ENCODE assay signal across 1 cellular context in genomic region chr20:17568972-17569471, GRCh38.
TF ChIP-seq lines count a peak whose summit lies in the region.

No MANE protein-coding gene starts in this region.

TF ChIP-seq in HepG2, 621 proteins besides CTCF, POLR2A, EP300 and RAD21 (continued from another document and continues in another):
- TF ChIP-seq, protein P1, sequence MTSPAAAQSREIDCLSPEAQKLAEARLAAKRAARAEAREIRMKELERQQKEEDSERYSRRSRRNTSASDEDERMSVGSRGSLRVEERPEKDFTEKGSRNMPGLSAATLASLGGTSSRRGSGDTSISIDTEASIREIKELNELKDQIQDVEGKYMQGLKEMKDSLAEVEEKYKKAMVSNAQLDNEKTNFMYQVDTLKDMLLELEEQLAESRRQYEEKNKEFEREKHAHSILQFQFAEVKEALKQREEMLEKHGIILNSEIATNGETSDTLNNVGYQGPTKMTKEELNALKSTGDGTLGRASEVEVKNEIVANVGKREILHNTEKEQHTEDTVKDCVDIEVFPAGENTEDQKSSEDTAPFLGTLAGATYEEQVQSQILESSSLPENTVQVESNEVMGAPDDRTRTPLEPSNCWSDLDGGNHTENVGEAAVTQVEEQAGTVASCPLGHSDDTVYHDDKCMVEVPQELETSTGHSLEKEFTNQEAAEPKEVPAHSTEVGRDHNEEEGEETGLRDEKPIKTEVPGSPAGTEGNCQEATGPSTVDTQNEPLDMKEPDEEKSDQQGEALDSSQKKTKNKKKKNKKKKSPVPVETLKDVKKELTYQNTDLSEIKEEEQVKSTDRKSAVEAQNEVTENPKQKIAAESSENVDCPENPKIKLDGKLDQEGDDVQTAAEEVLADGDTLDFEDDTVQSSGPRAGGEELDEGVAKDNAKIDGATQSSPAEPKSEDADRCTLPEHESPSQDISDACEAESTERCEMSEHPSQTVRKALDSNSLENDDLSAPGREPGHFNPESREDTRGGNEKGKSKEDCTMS (CRISPR knock-in tag; conservative IDR thresholded peaks at IDR 0.05) = no peak
- TF ChIP-seq NRL (CRISPR knock-in tag; IDR thresholded peaks at IDR 0.05; ENCODE audit: borderline replicate concordance) (0 out of 2 replicates have a peak, but pooled peaks have one; percentile 60), SMYD3 (CRISPR knock-in tag; IDR thresholded peaks at IDR 0.05) (no peak), ZNF878 (CRISPR knock-in tag; IDR thresholded peaks at IDR 0.05) (no peak), HMG20B (CRISPR knock-in tag; conservative IDR thresholded peaks at IDR 0.05) (peak; percentile 36; the same call in 1 of the 2 replicates), FIP1L1 (IDR thresholded peaks at IDR 0.05; ENCODE audit: borderline replicate concordance, insufficient read depth, low read depth, low read length) (no peak), ZNF30 (CRISPR knock-in tag; IDR thresholded peaks at IDR 0.05) (no peak), MED1 (CRISPR knock-in tag; IDR thresholded peaks at IDR 0.05) (peak; percentile 61), ERF (CRISPR knock-in tag; IDR thresholded peaks at IDR 0.05) (peak; percentile 61), ZNF256 (CRISPR knock-in tag; conservative IDR thresholded peaks at IDR 0.05) (peak; percentile 78; the same call in 1 of the 2 replicates), ZNF644 (CRISPR knock-in tag; IDR thresholded peaks at IDR 0.05; ENCODE audit: low read depth) (no peak), ZNF713 (CRISPR knock-in tag; IDR thresholded peaks at IDR 0.05) (no peak), CREBL2 (CRISPR knock-in tag; IDR thresholded peaks at IDR 0.05; ENCODE audit: borderline replicate concordance) (no peak), ZBTB14 (CRISPR knock-in tag; IDR thresholded peaks at IDR 0.05) (0 out of 2 replicates have a peak, but pooled peaks have one; percentile 61), ZNF124 (CRISPR knock-in tag; IDR thresholded peaks at IDR 0.05) (no peak), THYN1 (CRISPR knock-in tag; IDR thresholded peaks at IDR 0.05; ENCODE audit: borderline replicate concordance, low read depth) (no peak), POLR2AphosphoS5 (IDR thresholded peaks at IDR 0.05; ENCODE audit: low read depth, low read length) (no peak), ZNF329 (CRISPR knock-in tag; IDR thresholded peaks at IDR 0.05; ENCODE audit: low read depth) (no peak), SRSF9 (IDR thresholded peaks at IDR 0.05; ENCODE audit: borderline replicate concordance, insufficient read depth, low read depth, low read length, poor library complexity, severe bottlenecking) (no peak), ZFP1 (CRISPR knock-in tag; IDR thresholded peaks at IDR 0.05) (no peak), ZSCAN25 (CRISPR knock-in tag; IDR thresholded peaks at IDR 0.05) (peak; percentile 93), RELA (CRISPR knock-in tag; IDR thresholded peaks at IDR 0.05) (0 out of 2 replicates have a peak, but pooled peaks have one; percentile 23), GABPA (IDR thresholded peaks at IDR 0.05; ENCODE audit: low read depth, low read length) (no peak), GABPA (CRISPR knock-in tag; IDR thresholded peaks at IDR 0.05; ENCODE audit: low read depth) (no peak), ZNF569 (CRISPR knock-in tag; IDR thresholded peaks at IDR 0.05; ENCODE audit: borderline replicate concordance) (no peak), ZFP37 (CRISPR knock-in tag; IDR thresholded peaks at IDR 0.05; ENCODE audit: borderline replicate concordance) (peak; percentile 84; the same call in 1 of the 2 replicates), RXRA (CRISPR knock-in tag; IDR thresholded peaks at IDR 0.05) (peak; percentile 57; the same call in 1 of the 2 replicates), KMT2A (CRISPR knock-in tag; IDR thresholded peaks at IDR 0.05) (peak; percentile 74), FOXO4 (CRISPR knock-in tag; conservative IDR thresholded peaks at IDR 0.05) (no peak), PPARG (CRISPR knock-in tag; conservative IDR thresholded peaks at IDR 0.05) (0 out of 2 replicates have a peak, but pooled peaks have one; percentile 37), ZNF780A (CRISPR knock-in tag; IDR thresholded peaks at IDR 0.05) (no peak), RERE (CRISPR knock-in tag; IDR thresholded peaks at IDR 0.05; ENCODE audit: low read depth) (no peak), CENPT (CRISPR knock-in tag; IDR thresholded peaks at IDR 0.05; ENCODE audit: low read depth) (no peak), ZNF670 (CRISPR knock-in tag; IDR thresholded peaks at IDR 0.05; ENCODE audit: borderline replicate concordance) (no peak), MBD4 (IDR thresholded peaks at IDR 0.05; ENCODE audit: borderline replicate concordance, low read length) (no peak), ZZZ3 (CRISPR knock-in tag; IDR thresholded peaks at IDR 0.05; ENCODE audit: borderline replicate concordance) (no peak), ZNF724P (CRISPR knock-in tag; IDR thresholded peaks at IDR 0.05; ENCODE audit: borderline replicate concordance) (no peak), ATF1 (CRISPR knock-in tag; IDR thresholded peaks at IDR 0.05) (no peak), ASH2L (IDR thresholded peaks at IDR 0.05; ENCODE audit: insufficient read length, low read depth, low read length) (no peak), HOXA7 (CRISPR knock-in tag; IDR thresholded peaks at IDR 0.05) (no peak), SUZ12 (IDR thresholded peaks at IDR 0.05; ENCODE audit: low read depth, low read length) (no peak), HDAC2 (CRISPR knock-in tag; IDR thresholded peaks at IDR 0.05) (peak; percentile 64)
- TF ChIP-seq, protein P2, sequence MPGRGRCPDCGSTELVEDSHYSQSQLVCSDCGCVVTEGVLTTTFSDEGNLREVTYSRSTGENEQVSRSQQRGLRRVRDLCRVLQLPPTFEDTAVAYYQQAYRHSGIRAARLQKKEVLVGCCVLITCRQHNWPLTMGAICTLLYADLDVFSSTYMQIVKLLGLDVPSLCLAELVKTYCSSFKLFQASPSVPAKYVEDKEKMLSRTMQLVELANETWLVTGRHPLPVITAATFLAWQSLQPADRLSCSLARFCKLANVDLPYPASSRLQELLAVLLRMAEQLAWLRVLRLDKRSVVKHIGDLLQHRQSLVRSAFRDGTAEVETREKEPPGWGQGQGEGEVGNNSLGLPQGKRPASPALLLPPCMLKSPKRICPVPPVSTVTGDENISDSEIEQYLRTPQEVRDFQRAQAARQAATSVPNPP (CRISPR knock-in tag; IDR thresholded peaks at IDR 0.05) = no peak
- TF ChIP-seq, protein P3, sequence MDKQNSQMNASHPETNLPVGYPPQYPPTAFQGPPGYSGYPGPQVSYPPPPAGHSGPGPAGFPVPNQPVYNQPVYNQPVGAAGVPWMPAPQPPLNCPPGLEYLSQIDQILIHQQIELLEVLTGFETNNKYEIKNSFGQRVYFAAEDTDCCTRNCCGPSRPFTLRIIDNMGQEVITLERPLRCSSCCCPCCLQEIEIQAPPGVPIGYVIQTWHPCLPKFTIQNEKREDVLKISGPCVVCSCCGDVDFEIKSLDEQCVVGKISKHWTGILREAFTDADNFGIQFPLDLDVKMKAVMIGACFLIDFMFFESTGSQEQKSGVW (CRISPR knock-in tag; IDR thresholded peaks at IDR 0.05; ENCODE audit: borderline replicate concordance) = no peak
- TF ChIP-seq, protein P4, sequence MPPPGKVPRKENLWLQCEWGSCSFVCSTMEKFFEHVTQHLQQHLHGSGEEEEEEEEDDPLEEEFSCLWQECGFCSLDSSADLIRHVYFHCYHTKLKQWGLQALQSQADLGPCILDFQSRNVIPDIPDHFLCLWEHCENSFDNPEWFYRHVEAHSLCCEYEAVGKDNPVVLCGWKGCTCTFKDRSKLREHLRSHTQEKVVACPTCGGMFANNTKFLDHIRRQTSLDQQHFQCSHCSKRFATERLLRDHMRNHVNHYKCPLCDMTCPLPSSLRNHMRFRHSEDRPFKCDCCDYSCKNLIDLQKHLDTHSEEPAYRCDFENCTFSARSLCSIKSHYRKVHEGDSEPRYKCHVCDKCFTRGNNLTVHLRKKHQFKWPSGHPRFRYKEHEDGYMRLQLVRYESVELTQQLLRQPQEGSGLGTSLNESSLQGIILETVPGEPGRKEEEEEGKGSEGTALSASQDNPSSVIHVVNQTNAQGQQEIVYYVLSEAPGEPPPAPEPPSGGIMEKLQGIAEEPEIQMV (CRISPR knock-in tag; IDR thresholded peaks at IDR 0.05; ENCODE audit: low read depth) = no peak
- TF ChIP-seq, protein P5, sequence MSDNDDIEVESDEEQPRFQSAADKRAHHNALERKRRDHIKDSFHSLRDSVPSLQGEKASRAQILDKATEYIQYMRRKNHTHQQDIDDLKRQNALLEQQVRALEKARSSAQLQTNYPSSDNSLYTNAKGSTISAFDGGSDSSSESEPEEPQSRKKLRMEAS (IDR thresholded peaks at IDR 0.05) = peak; percentile 58
- TF ChIP-seq, protein P6, sequence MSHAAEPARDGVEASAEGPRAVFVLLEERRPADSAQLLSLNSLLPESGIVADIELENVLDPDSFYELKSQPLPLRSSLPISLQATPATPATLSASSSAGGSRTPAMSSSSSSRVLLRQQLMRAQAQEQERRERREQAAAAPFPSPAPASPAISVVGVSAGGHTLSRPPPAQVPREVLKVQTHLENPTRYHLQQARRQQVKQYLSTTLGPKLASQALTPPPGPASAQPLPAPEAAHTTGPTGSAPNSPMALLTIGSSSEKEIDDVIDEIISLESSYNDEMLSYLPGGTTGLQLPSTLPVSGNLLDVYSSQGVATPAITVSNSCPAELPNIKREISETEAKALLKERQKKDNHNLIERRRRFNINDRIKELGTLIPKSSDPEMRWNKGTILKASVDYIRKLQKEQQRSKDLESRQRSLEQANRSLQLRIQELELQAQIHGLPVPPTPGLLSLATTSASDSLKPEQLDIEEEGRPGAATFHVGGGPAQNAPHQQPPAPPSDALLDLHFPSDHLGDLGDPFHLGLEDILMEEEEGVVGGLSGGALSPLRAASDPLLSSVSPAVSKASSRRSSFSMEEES (CRISPR knock-in tag; IDR thresholded peaks at IDR 0.05) = no peak; the same call in 1 of the 2 replicates
- TF ChIP-seq, protein P7, sequence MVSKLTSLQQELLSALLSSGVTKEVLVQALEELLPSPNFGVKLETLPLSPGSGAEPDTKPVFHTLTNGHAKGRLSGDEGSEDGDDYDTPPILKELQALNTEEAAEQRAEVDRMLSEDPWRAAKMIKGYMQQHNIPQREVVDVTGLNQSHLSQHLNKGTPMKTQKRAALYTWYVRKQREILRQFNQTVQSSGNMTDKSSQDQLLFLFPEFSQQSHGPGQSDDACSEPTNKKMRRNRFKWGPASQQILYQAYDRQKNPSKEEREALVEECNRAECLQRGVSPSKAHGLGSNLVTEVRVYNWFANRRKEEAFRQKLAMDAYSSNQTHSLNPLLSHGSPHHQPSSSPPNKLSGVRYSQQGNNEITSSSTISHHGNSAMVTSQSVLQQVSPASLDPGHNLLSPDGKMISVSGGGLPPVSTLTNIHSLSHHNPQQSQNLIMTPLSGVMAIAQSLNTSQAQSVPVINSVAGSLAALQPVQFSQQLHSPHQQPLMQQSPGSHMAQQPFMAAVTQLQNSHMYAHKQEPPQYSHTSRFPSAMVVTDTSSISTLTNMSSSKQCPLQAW (CRISPR knock-in tag; IDR thresholded peaks at IDR 0.05) = peak; percentile 33; the same call in 1 of the 2 replicates
